Comparison of ENCODE assay signal across 20 cellular contexts in genomic region chr2:150168596-150168995, GRCh38.
A peak's percentile ranks its signal among the peaks of the same experiment; 100 is the strongest.
DNase-seq lines count a peak whose midpoint lies in the region; ATAC-seq, FAIRE-seq and TF ChIP-seq lines count a peak whose summit lies in the region.
"Had no signal": no experiment of that assay in that cellular context is flagged by ENCODE, and none has a peak within 500 bp of the region (broad histone marks: within the 10 kb centered on the region; RNA-seq: fewer than 3 reads in every experiment).

No MANE protein-coding gene starts in this region.

- H3K27ac Mint-ChIP-seq in Calu3 (ENCODE audit: unreplicated experiment): peak overlapping the region; percentile 99
- H3K27ac Mint-ChIP-seq: activated CD8-positive, alpha-beta T cell treated with anti-CD3 and anti-CD28 coated beads, Interleukin-2, amount 10 ng/mL, durations not matched to agents 7 days and 5 days; activated naive CD4-positive, alpha-beta T cell treated with anti-CD3 and anti-CD28 coated beads, Interleukin-2, amount 50 U/mL, for 24 hours; CD4-positive, alpha-beta memory T cell had no signal

- peaks cover 18% of the 10 kb centered on the region for H3K36me3 Mint-ChIP-seq in Calu3 (ENCODE audit: insufficient read depth, unreplicated experiment)
- H3K36me3 Mint-ChIP-seq: activated naive CD4-positive, alpha-beta T cell treated with anti-CD3 and anti-CD28 coated beads, Interleukin-2, amount 50 U/mL, for 24 hours; CD4-positive, alpha-beta memory T cell had no signal

- H3K4me3 ChIP-seq in PC-3 (ENCODE audit: low read length): no peak overlapping the region
- H3K4me3 ChIP-seq in MM.1S (ENCODE audit: low read length): no peak overlapping the region
- H3K4me3 ChIP-seq: gastrocnemius medialis, prostate gland, testis had no signal

- TF ChIP-seq CTCF in Calu3 (IDR thresholded peaks at IDR 0.05; ENCODE audit: unreplicated experiment): no peak
- no peak for TF ChIP-seq CTCF in PC-3 (conservative IDR thresholded peaks at IDR 0.05; ENCODE audit: low read depth, low read length)
- no peak for TF ChIP-seq CTCF in omental fat pad (IDR thresholded peaks at IDR 0.05)
- TF ChIP-seq CTCF in MM.1S (IDR thresholded peaks at IDR 0.05; ENCODE audit: low read length): no peak

- H3K36me3 ChIP-seq in PC-3 (ENCODE audit: low read depth, low read length) (no peaks in the 10 kb centered on the region), MM.1S (replicated peaks; ENCODE audit: insufficient read depth, low read length) (no peaks in the 10 kb centered on the region)
- H3K36me3 ChIP-seq: gastrocnemius medialis, prostate gland had no signal

- H3K9me2 ChIP-seq in PC-3 (replicated peaks; ENCODE audit: low read length) (no peaks in the 10 kb centered on the region), MM.1S (replicated peaks; ENCODE audit: insufficient read depth, low read length) (no peaks in the 10 kb centered on the region)

- H3K9me3 Mint-ChIP-seq in Calu3 (ENCODE audit: low read depth, unreplicated experiment): peaks cover 3% of the 10 kb centered on the region
- H3K9me3 Mint-ChIP-seq: activated naive CD4-positive, alpha-beta T cell treated with anti-CD3 and anti-CD28 coated beads, Interleukin-2, amount 50 U/mL, for 24 hours; activated T-cell treated with anti-CD3 and anti-CD28 coated beads, Interleukin-2, amount 50 U/mL, for 4 hours had no signal

- BruUV-seq in Calu3 (replicated peaks; lab: Mats Ljungman, UMichigan): no TSS peak
- BruUV-seq in PC-3 (replicated peaks; lab: Mats Ljungman, UMichigan): no TSS peak

- H3F3A ChIP-seq in PC-3 (ENCODE audit: low read length, unreplicated experiment) (peaks cover 17% of the 10 kb centered on the region), MM.1S (ENCODE audit: insufficient read depth, low read length) (no peaks in the 10 kb centered on the region)

- H3K4me1 ChIP-seq in PC-3 (ENCODE audit: insufficient read depth, low read length): peaks cover 52% of the 10 kb centered on the region
- H3K4me1 ChIP-seq in MM.1S (ENCODE audit: low read length): no peaks in the 10 kb centered on the region
- H3K4me1 ChIP-seq: prostate gland, testis had no signal

- H3K79me2 ChIP-seq in PC-3 (ENCODE audit: low read length) (no peaks in the 10 kb centered on the region), MM.1S (ENCODE audit: low read length) (no peaks in the 10 kb centered on the region)

- peak overlapping the region; percentile 67 for H3K9ac ChIP-seq in PC-3 (ENCODE audit: low read length)
- H3K9ac ChIP-seq in MM.1S (ENCODE audit: low read length): no peak overlapping the region

- no peaks in the 10 kb centered on the region for H4K20me1 ChIP-seq in PC-3 (ENCODE audit: low read length)
- no peaks in the 10 kb centered on the region for H4K20me1 ChIP-seq in MM.1S (ENCODE audit: insufficient read depth, low read length)

- no peaks in the 10 kb centered on the region for H3K9me3 ChIP-seq in PC-3 (ENCODE audit: low read length)
- no peaks in the 10 kb centered on the region for H3K9me3 ChIP-seq in MM.1S (replicated peaks; ENCODE audit: insufficient read depth, low read length)
- H3K9me3 ChIP-seq: gastrocnemius medialis, prostate gland, testis had no signal

- DNase-seq in Calu3: no peak
- DNase-seq in PC-3: peak; percentile 12
- DNase-seq in dedifferentiated amniotic fluid mesenchymal stem cell (ENCODE audit: extremely low spot score): peak; percentile 20
- DNase-seq in omental fat pad (ENCODE audit: low spot score): no peak
- no peak for DNase-seq in MM.1S
- DNase-seq in HuH-7.5 (ENCODE audit: low spot score): no peak
- DNase-seq in H54 (ENCODE audit: insufficient read length, low spot score): no peak
- DNase-seq: activated CD4-positive, CD25-positive, alpha-beta regulatory T cell; activated CD8-positive, alpha-beta T cell treated with anti-CD3 and anti-CD28 coated beads, Interleukin-2, amount 10 ng/mL, durations not matched to agents 7 days and 5 days; activated T-cell treated with anti-CD3 and anti-CD28 coated beads, Interleukin-2, amount 50 U/mL, for 4 hours; CD4-positive, alpha-beta memory T cell; DND-41; NCI-H1436; T1000; testis had no signal

- no peaks in the 10 kb centered on the region for H3K27me3 ChIP-seq in PC-3 (ENCODE audit: low read length)
- H3K27me3 ChIP-seq in MM.1S (replicated peaks; ENCODE audit: insufficient read depth, low read length): no peaks in the 10 kb centered on the region
- H3K27me3 ChIP-seq: gastrocnemius medialis, testis had no signal

- POLR2A ChIA-PET in PC-3 (lab: Charles Lee; ENCODE audit: unreplicated experiment): no interaction called here

- no peak for FAIRE-seq in H54 (lab: Jason Lieb, UNC)
- FAIRE-seq: endothelial cell of umbilical vein had no signal

- no peaks in the 10 kb centered on the region for H3K27me3 Mint-ChIP-seq in Calu3 (ENCODE audit: unreplicated experiment)
- H3K27me3 Mint-ChIP-seq: activated naive CD4-positive, alpha-beta T cell treated with anti-CD3 and anti-CD28 coated beads, Interleukin-2, amount 50 U/mL, for 24 hours; CD4-positive, alpha-beta memory T cell had no signal

- H3K4me3 Mint-ChIP-seq in Calu3 (ENCODE audit: low read depth, unreplicated experiment): no peak overlapping the region
- H3K4me3 Mint-ChIP-seq: activated CD8-positive, alpha-beta T cell treated with anti-CD3 and anti-CD28 coated beads, Interleukin-2, amount 10 ng/mL, durations not matched to agents 7 days and 5 days; activated naive CD4-positive, alpha-beta T cell treated with anti-CD3 and anti-CD28 coated beads, Interleukin-2, amount 50 U/mL, for 24 hours; activated T-cell treated with anti-CD3 and anti-CD28 coated beads, Interleukin-2, amount 50 U/mL, for 4 hours; CD4-positive, alpha-beta memory T cell had no signal

- H3K4me1 Mint-ChIP-seq in Calu3 (ENCODE audit: low read depth, unreplicated experiment): peaks cover 69% of the 10 kb centered on the region
- H3K4me1 Mint-ChIP-seq: activated naive CD4-positive, alpha-beta T cell treated with anti-CD3 and anti-CD28 coated beads, Interleukin-2, amount 50 U/mL, for 24 hours; CD4-positive, alpha-beta memory T cell had no signal

- no peak for TF ChIP-seq POLR2A in H54 (IDR thresholded peaks at IDR 0.05; ENCODE audit: low read depth, low read length)

- H3K4me2 ChIP-seq in PC-3 (ENCODE audit: low read length) (peak overlapping the region; percentile 58), MM.1S (ENCODE audit: low read depth, low read length) (no peak overlapping the region)

- ATAC-seq in PC-3 (no peak), omental fat pad (ENCODE audit: low FRiP score) (peak; percentile 37), HG03045 (IDR thresholded peaks at IDR 0.05; ENCODE audit: unreplicated experiment) (no peak)
- ATAC-seq: activated CD8-positive, alpha-beta T cell treated with anti-CD3 and anti-CD28 coated beads, Interleukin-2, amount 10 ng/mL, durations not matched to agents 7 days and 5 days; activated T-cell treated with anti-CD3 and anti-CD28 coated beads, Interleukin-2, amount 50 U/mL, for 4 hours had no signal

- CTCF ChIA-PET in Calu3 (lab: Charles Lee): no interaction called here
- CTCF ChIA-PET in PC-3 (lab: Charles Lee): no interaction called here

- H3K27ac ChIP-seq in PC-3 (ENCODE audit: low read length): peak overlapping the region; percentile 96
- no peak overlapping the region for H3K27ac ChIP-seq in MM.1S (ENCODE audit: low read length)
- H3K27ac ChIP-seq: gastrocnemius medialis, prostate gland, testis had no signal

- intact Hi-C loops in Calu3 (cut with micrococcal nuclease; ENCODE audit: unreplicated experiment): loop anchor here (10.0 kb wide), 1 partner anchor 244 kb away; no protein-coding TSS in a partner anchor
- intact Hi-C loops in PC-3 (cut with micrococcal nuclease): loop anchor here (5.0 to 10.0 kb wide), 5 partner anchors 36 to 394 kb away; no protein-coding TSS in a partner anchor

- H2AFZ ChIP-seq in PC-3 (ENCODE audit: low read length) (no peak overlapping the region), MM.1S (ENCODE audit: low read length) (no peak overlapping the region)

Comparison
In these comparisons a context has a peak if more than half of its experiments do, and no peak if none do; other contexts are left out.
1. DNase-seq: peak in PC-3 (single experiment) and dedifferentiated amniotic fluid mesenchymal stem cell (single experiment); none in Calu3 (single experiment), omental fat pad (single experiment), MM.1S (single experiment), HuH-7.5 (single experiment) and H54 (single experiment).